8 cellular contexts compared by ENCODE assay signal in the genomic region with DNA sequence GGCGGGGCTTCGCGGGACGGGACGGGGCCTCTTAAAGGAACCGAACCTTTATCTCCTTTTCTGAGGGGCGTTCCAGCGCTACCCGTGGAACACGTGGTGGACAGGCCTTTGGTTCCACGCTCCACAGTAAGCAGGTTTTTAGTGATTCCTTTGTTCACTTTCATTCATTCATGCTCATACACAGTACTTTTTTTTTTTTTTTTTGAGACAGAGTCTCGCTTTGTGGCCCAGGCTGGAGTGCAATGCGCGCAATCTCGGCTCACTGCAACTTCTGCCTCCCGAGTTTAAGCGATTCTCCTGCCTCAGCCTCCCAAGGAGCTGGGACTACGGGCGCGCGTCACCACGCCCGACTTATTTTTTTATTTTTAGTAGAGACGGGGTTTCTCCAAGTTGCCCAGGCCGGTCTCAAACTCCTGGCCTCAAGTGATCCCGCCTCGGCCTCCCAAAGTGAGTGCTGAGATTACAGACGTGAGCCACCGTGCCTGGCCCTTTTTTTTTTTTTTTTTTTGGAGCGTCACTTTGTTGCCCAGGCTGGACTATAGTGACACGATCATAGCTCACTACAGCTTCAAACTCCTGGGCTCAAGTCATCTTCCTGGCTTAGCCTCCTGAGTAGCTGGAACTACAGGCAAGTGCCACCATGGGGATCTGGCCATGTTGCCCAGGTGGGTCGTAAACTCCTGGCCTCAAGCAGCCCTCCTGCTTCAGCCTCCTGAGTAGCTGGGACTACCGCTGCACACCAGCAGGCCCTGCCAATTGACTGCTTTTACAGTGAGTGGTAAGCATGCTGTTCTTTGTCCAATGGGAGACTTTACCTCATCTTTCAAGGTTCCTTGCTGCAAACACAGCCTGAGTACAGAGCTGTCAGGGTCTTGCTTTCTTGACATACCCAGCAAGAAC. TPM values are rescaled to one million over a fixed set of nuclear protein-coding genes. Genes with fewer than 3 reads are reported as not detected.
A peak's percentile ranks its signal among the peaks of the same experiment; 100 is the strongest.
DNase-seq lines count a peak whose midpoint lies in the region; ATAC-seq and TF ChIP-seq lines count a peak whose summit lies in the region.

No MANE protein-coding gene starts in this region.

- DNase-seq in COLO829 (ENCODE audit: low spot score) (peak; percentile 64), NT2/D1 (ENCODE audit: low read depth, low spot score) (no peak), endodermal cell (no peak), globus pallidus (ENCODE audit: low spot score) (no peak)
- no peak for DNase-seq in activated effector memory CD4-positive, alpha-beta T cell treated with anti-CD3 and anti-CD28 coated beads, Interleukin-2, amount 50 U/mL, for 16 hours

- H3K9ac ChIP-seq in NT2/D1 (ENCODE audit: insufficient read length, low read depth) (peak overlapping the region; percentile 89), endodermal cell (ENCODE audit: extremely low read depth, low read length, poor library complexity, severe bottlenecking) (peak overlapping the region; percentile 49)

- H3K4me1 ChIP-seq in NT2/D1 (ENCODE audit: insufficient read depth, insufficient read length) (peaks cover 13% of the 10 kb centered on the region), endodermal cell (ENCODE audit: control insufficient read depth, insufficient read depth, low read length) (no peaks in the 10 kb centered on the region), neuron (ENCODE audit: insufficient read depth, low read length) (peaks cover 34% of the 10 kb centered on the region)

- no peak for TF ChIP-seq CTCF in endodermal cell (conservative IDR thresholded peaks at IDR 0.05)

- WGBS in endodermal cell (ENCODE audit: insufficient coverage in 1 of 2, insufficient read length in 1 of 2), 2 experiments: 62 to 72% methylated on average over 24 to 33 of the region's 33 CpGs

- peaks cover 29% of the 10 kb centered on the region for H3K36me3 ChIP-seq in NT2/D1 (ENCODE audit: insufficient read depth, insufficient read length, low read length)
- H3K36me3 ChIP-seq in endodermal cell (ENCODE audit: control insufficient read depth, insufficient read depth, low read length): peaks cover 21% of the 10 kb centered on the region
- peaks cover 23% of the 10 kb centered on the region for H3K36me3 ChIP-seq in neuron (ENCODE audit: insufficient read depth, low read length)

- H3K27me3 ChIP-seq in NT2/D1 (ENCODE audit: insufficient read depth, insufficient read length) (no peaks in the 10 kb centered on the region), endodermal cell (ENCODE audit: control insufficient read depth, insufficient read depth, low read length, poor library complexity, severe bottlenecking) (no peaks in the 10 kb centered on the region), neuron (ENCODE audit: insufficient read depth, low read length) (no peaks in the 10 kb centered on the region)

- ATAC-seq in GM21576 (IDR thresholded peaks at IDR 0.05; ENCODE audit: unreplicated experiment) (no peak), HG03097 (IDR thresholded peaks at IDR 0.05; ENCODE audit: low FRiP score, unreplicated experiment) (no peak)

- H3K36me3 Mint-ChIP-seq in endodermal cell (ENCODE audit: low read depth): peaks cover 26% of the 10 kb centered on the region

- peaks cover 13% of the 10 kb centered on the region for H3K4me1 Mint-ChIP-seq in endodermal cell

- H3K4me3 ChIP-seq in NT2/D1 (ENCODE audit: insufficient read length, low read depth): peak overlapping the region; percentile 85
- peak overlapping the region; percentile 89 for H3K4me3 ChIP-seq in endodermal cell (ENCODE audit: low read length)
- peak overlapping the region; percentile 57 for H3K4me3 ChIP-seq in neuron (ENCODE audit: low read length)

- no peaks in the 10 kb centered on the region for H3K27me3 Mint-ChIP-seq in endodermal cell (ENCODE audit: insufficient read depth)

- peak overlapping the region; percentile 69 for H3K4me3 Mint-ChIP-seq in endodermal cell

- H2AFZ ChIP-seq in neuron (ENCODE audit: low read depth, low read length): peak overlapping the region; percentile 59

- H3K9me3 ChIP-seq in NT2/D1 (ENCODE audit: insufficient read depth, low read length) (no peaks in the 10 kb centered on the region), endodermal cell (ENCODE audit: control insufficient read depth, low read length) (no peaks in the 10 kb centered on the region), neuron (ENCODE audit: low read length) (no peaks in the 10 kb centered on the region)

- peak overlapping the region; percentile 88 for H3K27ac Mint-ChIP-seq in endodermal cell

- H3K27ac ChIP-seq in endodermal cell (ENCODE audit: low read depth, low read length): peak overlapping the region; percentile 67

- H3K9me3 Mint-ChIP-seq in endodermal cell: no peaks in the 10 kb centered on the region

RNA-seq across cellular contexts. Expression of a gene that starts 0.5 kb away (rescaled TPM):
- 10 to 100 TPM; 28.5 to 43.1 TPM for total RNA-seq in endodermal cell
- 32.1 TPM for polyA plus RNA-seq in endodermal cell (2013, experiment 1 of 2)
- 32.0 TPM for polyA plus RNA-seq in endodermal cell (2013, experiment 2 of 2)

RNA-seq across cellular contexts. Expression of a gene that starts 20.8 kb away (rescaled TPM):
- 1 to 10 TPM; 1.7 to 3.3 TPM for total RNA-seq in endodermal cell
- polyA plus RNA-seq in endodermal cell (2013, experiment 1 of 2): 3.1 TPM
- 2.4 TPM for polyA plus RNA-seq in endodermal cell (2013, experiment 2 of 2)

RNA-seq across cellular contexts. Expression of a gene that starts 21.8 kb away (rescaled TPM):
- total RNA-seq in endodermal cell: 10 to 100 TPM; 10.9 to 13.9 TPM
- 62.4 TPM for polyA plus RNA-seq in endodermal cell (2013, experiment 1 of 2)
- polyA plus RNA-seq in endodermal cell (2013, experiment 2 of 2): 55.8 TPM

RNA-seq across cellular contexts. Expression of a gene that starts 32.6 kb away (rescaled TPM):
- under 1 TPM in 1 of 2 donors, not detected in 1; 0.58 TPM for total RNA-seq in endodermal cell
- 0.57 TPM for polyA plus RNA-seq in endodermal cell (2013, experiment 1 of 2)
- 0.70 TPM for polyA plus RNA-seq in endodermal cell (2013, experiment 2 of 2)
